ENCODE assay signal across 21 cellular contexts in genomic region chr18:73959341-73959740, GRCh38.
"Had no signal": no experiment of that assay in that cellular context is flagged by ENCODE, and none has a peak within 500 bp of the region (broad histone marks: within the 10 kb centered on the region; RNA-seq: fewer than 3 reads in every experiment).

No MANE protein-coding gene starts in this region.

- H3K4me1 ChIP-seq: adrenal gland, ascending aorta, esophagus muscularis mucosa, gastroesophageal sphincter, prostate gland, right atrium auricular region, vagina had no signal

- DNase-seq: activated CD4-positive, alpha-beta T cell treated with anti-CD3 and anti-CD28 coated beads for 1 hour; activated CD4-positive, alpha-beta T cell treated with anti-CD3 and anti-CD28 coated beads, Interleukin-2, amount 50 U/mL, for 1 hour; activated T-cell treated with anti-CD3 and anti-CD28 coated beads, Interleukin-2, amount 50 U/mL, for 1 hour; adrenal gland; central memory CD4-positive, alpha-beta T cell; head of caudate nucleus; islet precursor cell; left cardiac atrium; ovary; stimulated activated CD4-positive, alpha-beta T cell treated with anti-CD3 and anti-CD28 coated beads, Interleukin-4, amount 100 ng/mL, for 24 hours; stimulated activated naive CD4-positive, alpha-beta T cell treated with Interleukin-2 at 50 U/mL for 16 hours had no signal

- H3K9me3 ChIP-seq: adrenal gland, ascending aorta, esophagus muscularis mucosa, gastroesophageal sphincter, neutrophil, ovary, prostate gland, right atrium auricular region, thoracic aorta, vagina had no signal

- H3K4me3 ChIP-seq: adrenal gland, ascending aorta, coronary artery, esophagus muscularis mucosa, gastroesophageal sphincter, ovary, prostate gland, right atrium auricular region, thoracic aorta, vagina had no signal

- H3K27me3 ChIP-seq: adrenal gland, ascending aorta, neutrophil, ovary, right atrium auricular region, vagina had no signal

- H3K36me3 ChIP-seq: adrenal gland, ascending aorta, esophagus muscularis mucosa, gastroesophageal sphincter, neutrophil, ovary, prostate gland, right atrium auricular region, thoracic aorta, vagina had no signal

- H3K27ac ChIP-seq: adrenal gland, ascending aorta, coronary artery, esophagus muscularis mucosa, gastroesophageal sphincter, neutrophil, ovary, prostate gland, right atrium auricular region, thoracic aorta, vagina had no signal

- ATAC-seq: activated naive CD4-positive, alpha-beta T cell treated with anti-CD3 and anti-CD28 coated beads, Interleukin-2, amount 50 U/mL, for 72 hours; gastroesophageal sphincter; left cardiac atrium had no signal
